8 cellular contexts compared by ENCODE assay signal in genomic region chr10:22410846-22411245, GRCh38.
"Had no signal": no experiment of that assay in that cellular context is flagged by ENCODE, and none has a peak within 500 bp of the region (broad histone marks: within the 10 kb centered on the region; RNA-seq: fewer than 3 reads in every experiment).

No MANE protein-coding gene starts in this region.

- H3K4me2 ChIP-seq: KMS-11 had no signal

- DNase-seq: IMR-90, KBM-7, KG1 had no signal

- H3K4me3 Mint-ChIP-seq: IgD-negative memory B cell had no signal

- H3K9ac ChIP-seq: KMS-11 had no signal

- H3K4me1 Mint-ChIP-seq: IgD-negative memory B cell had no signal

- ATAC-seq: HepG2 had no signal

- H3K27ac ChIP-seq: HL-60, KMS-11 had no signal

- H3K27ac Mint-ChIP-seq: IgD-negative memory B cell had no signal

- FAIRE-seq: HepG2, HTR-8/SVneo had no signal
